In genomic region chr6:67112120-67112519, GRCh38 we compare ENCODE assay signal across 17 cellular contexts.
A peak's percentile ranks its signal among the peaks of the same experiment; 100 is the strongest.
DNase-seq lines count a peak whose midpoint lies in the region; ATAC-seq and TF ChIP-seq lines count a peak whose summit lies in the region.
"Had no signal": no experiment of that assay in that cellular context is flagged by ENCODE, and none has a peak within 500 bp of the region (broad histone marks: within the 10 kb centered on the region; RNA-seq: fewer than 3 reads in every experiment).

No MANE protein-coding gene starts in this region.

- POLR2A ChIA-PET in CD8-positive, alpha-beta memory T cell (lab: Charles Lee) = no interaction called here

- peaks cover 2 to 31% (median 10%) of the 10 kb centered on the region in 5 donors for H3K9me3 Mint-ChIP-seq in CD8-positive, alpha-beta memory T cell

- no peak overlapping the region for H3K27ac Mint-ChIP-seq in CD8-positive, alpha-beta memory T cell
- H3K27ac Mint-ChIP-seq: IgD-negative memory B cell had no signal

- no peaks in the 10 kb centered on the region for H3K36me3 Mint-ChIP-seq in CD8-positive, alpha-beta memory T cell
- H3K36me3 Mint-ChIP-seq: IgD-negative memory B cell had no signal

- no peaks in the 10 kb centered on the region for H3K27me3 Mint-ChIP-seq in CD8-positive, alpha-beta memory T cell
- H3K27me3 Mint-ChIP-seq: IgD-negative memory B cell had no signal

- H3K4me3 ChIP-seq in HAP-1 (no peak overlapping the region), cardiac fibroblast (replicated peaks in 1 of 2; ENCODE audit: low read depth in 2 of 2, low read length in 2 of 2) (no peak overlapping the region)
- no peak overlapping the region for H3K4me3 ChIP-seq in CD8-positive, alpha-beta memory T cell (ENCODE audit: low read length)
- H3K4me3 ChIP-seq: SJCRH30 had no signal

- TF ChIP-seq CTCF in cardiac fibroblast (IDR thresholded peaks at IDR 0.05; ENCODE audit: low read depth, low read length) = no peak

- peak; percentile 8 for DNase-seq in A172 (ENCODE audit: low spot score)
- DNase-seq in HAP-1 (ENCODE audit: low spot score in 2 of 2) = peak; percentile 12 to 17
- peak; percentile 24 for DNase-seq in OCI-M1 (lab: John Stamatoyannopoulos, UW)
- DNase-seq in cardiac fibroblast (ENCODE audit: low read depth in 2 of 2) = peak; percentile 2 to 40
- no peak for DNase-seq in CD8-positive, alpha-beta memory T cell
- no peak for DNase-seq in stimulated activated CD4-positive, alpha-beta T cell treated with anti-CD3 and anti-CD28 coated beads, Interleukin-12 subunit alpha, Interleukin-12 subunit beta, amount 100 ng/mL, for 4 hours
- DNase-seq: Caco-2, DMS153, NCI-H1436, NCI-H2029, NCI-H510A, SJCRH30, SW 1271 had no signal

- H3K4me1 Mint-ChIP-seq in CD8-positive, alpha-beta memory T cell = no peaks in the 10 kb centered on the region
- H3K4me1 Mint-ChIP-seq: IgD-negative memory B cell had no signal

- no peaks in the 10 kb centered on the region for H3K36me3 ChIP-seq in HAP-1 (replicated peaks)
- H3K36me3 ChIP-seq in CD8-positive, alpha-beta memory T cell (ENCODE audit: insufficient read depth, low read length) = no peaks in the 10 kb centered on the region
- H3K36me3 ChIP-seq: SJCRH30 had no signal

- H3K4me3 Mint-ChIP-seq in CD8-positive, alpha-beta memory T cell = no peak overlapping the region
- H3K4me3 Mint-ChIP-seq: IgD-negative memory B cell had no signal

- no peaks in the 10 kb centered on the region for H3K9me3 ChIP-seq in HAP-1
- H3K9me3 ChIP-seq in CD8-positive, alpha-beta memory T cell (ENCODE audit: low read length) = no peaks in the 10 kb centered on the region
- H3K9me3 ChIP-seq: Caco-2, SJCRH30 had no signal

- no peak overlapping the region for H3K27ac ChIP-seq in CD8-positive, alpha-beta memory T cell (ENCODE audit: low read depth, low read length)
- H3K27ac ChIP-seq: RWPE1, SJCRH30 had no signal

- no peaks in the 10 kb centered on the region for H3K4me1 ChIP-seq in HAP-1
- H3K4me1 ChIP-seq in CD8-positive, alpha-beta memory T cell (ENCODE audit: insufficient read depth, low read length) = no peaks in the 10 kb centered on the region
- H3K4me1 ChIP-seq: Caco-2, SJCRH30 had no signal

- in situ Hi-C loops in HAP-1 (cut with MboI; ENCODE audit: low sequenced_read_pairs) = no loop called here

- no peaks in the 10 kb centered on the region for H3K27me3 ChIP-seq in HAP-1 (ENCODE audit: low read depth)
- H3K27me3 ChIP-seq in CD8-positive, alpha-beta memory T cell (ENCODE audit: insufficient read depth, low read length, poor library complexity, severe bottlenecking) = no peaks in the 10 kb centered on the region
- H3K27me3 ChIP-seq: SJCRH30 had no signal

- CTCF ChIA-PET in CD8-positive, alpha-beta memory T cell (lab: Charles Lee) = no interaction called here

- ATAC-seq in HG02588 (IDR thresholded peaks at IDR 0.05; ENCODE audit: unreplicated experiment) (no peak), GM18907 (IDR thresholded peaks at IDR 0.05; ENCODE audit: unreplicated experiment) (no peak)

Comparison
In these comparisons a context has a peak if more than half of its experiments do, and no peak if none do; other contexts are left out.
1. DNase-seq: peak in A172 (single experiment), HAP-1 (2 of 2), OCI-M1 (single experiment) and cardiac fibroblast (2 of 2); none in CD8-positive, alpha-beta memory T cell (0 of 5) and stimulated activated CD4-positive, alpha-beta T cell treated with anti-CD3 and anti-CD28 coated beads, Interleukin-12 subunit alpha, Interleukin-12 subunit beta, amount 100 ng/mL, for 4 hours (single experiment).